12 cellular contexts compared by ENCODE assay signal in genomic region chr15:67124111-67124510, GRCh38. TPM values are rescaled to one million over a fixed set of nuclear protein-coding genes. Genes with fewer than 3 reads are reported as not detected.
DNase-seq lines count a peak whose midpoint lies in the region; ATAC-seq and TF ChIP-seq lines count a peak whose summit lies in the region.
"Had no signal": no experiment of that assay in that cellular context is flagged by ENCODE, and none has a peak within 500 bp of the region (broad histone marks: within the 10 kb centered on the region; RNA-seq: fewer than 3 reads in every experiment).

No MANE protein-coding gene starts in this region.

- peaks cover 75% of the 10 kb centered on the region for H3K4me1 Mint-ChIP-seq in activated CD4-positive, alpha-beta T cell treated with anti-CD3 and anti-CD28 coated beads for 36 hours
- peaks cover 58% of the 10 kb centered on the region for H3K4me1 Mint-ChIP-seq in T-helper 17 cell
- H3K4me1 Mint-ChIP-seq in stimulated activated memory B cell treated with anti-CD40 and anti-IgM and Interleukin-4, amounts not matched to agents 10 μg/mL and 1 μg/mL and 100 μg/mL, for 72 hours, result peaks cover 83% of the 10 kb centered on the region

- POLR2A ChIA-PET in activated CD4-positive, alpha-beta T cell treated with anti-CD3 and anti-CD28 coated beads for 36 hours (lab: Charles Lee), result interaction anchor here (0.7 kb wide), 1 partner anchor 13 kb away, joined by 3 read pairs; no protein-coding TSS in a partner anchor

- no peak overlapping the region for H3K4me2 ChIP-seq in fibroblast of lung (ENCODE audit: extremely low read depth, insufficient read depth, low read length)

- H3K27me3 ChIP-seq in fibroblast of lung (ENCODE audit: control insufficient read depth, insufficient read depth, low read length), result no peaks in the 10 kb centered on the region
- H3K27me3 ChIP-seq in lower lobe of right lung (ENCODE audit: low read depth), result no peaks in the 10 kb centered on the region

- ATAC-seq in activated CD4-positive, alpha-beta T cell treated with anti-CD3 and anti-CD28 coated beads for 36 hours, result no peak
- ATAC-seq in T-helper 17 cell, result no peak
- no peak for ATAC-seq in stimulated activated memory B cell treated with anti-CD40 and anti-IgM and Interleukin-4, amounts not matched to agents 10 μg/mL and 1 μg/mL and 100 μg/mL, for 72 hours
- ATAC-seq in lower lobe of right lung, result no peak

- H3K27ac ChIP-seq in fibroblast of lung (ENCODE audit: insufficient read depth, low read length) (peak overlapping the region; percentile 97), lower lobe of right lung (no peak overlapping the region)

- peaks cover 23% of the 10 kb centered on the region for H3K36me3 Mint-ChIP-seq in activated CD4-positive, alpha-beta T cell treated with anti-CD3 and anti-CD28 coated beads for 36 hours (ENCODE audit: low read depth)
- peaks cover 3% of the 10 kb centered on the region for H3K36me3 Mint-ChIP-seq in T-helper 17 cell (ENCODE audit: low read depth)
- H3K36me3 Mint-ChIP-seq in stimulated activated memory B cell treated with anti-CD40 and anti-IgM and Interleukin-4, amounts not matched to agents 10 μg/mL and 1 μg/mL and 100 μg/mL, for 72 hours, result peaks cover 16% of the 10 kb centered on the region

- peak overlapping the region; percentile 62 for H3K27ac Mint-ChIP-seq in activated CD4-positive, alpha-beta T cell treated with anti-CD3 and anti-CD28 coated beads for 36 hours
- peak overlapping the region; percentile 90 for H3K27ac Mint-ChIP-seq in T-helper 17 cell
- peak overlapping the region; percentile 72 for H3K27ac Mint-ChIP-seq in stimulated activated memory B cell treated with anti-CD40 and anti-IgM and Interleukin-4, amounts not matched to agents 10 μg/mL and 1 μg/mL and 100 μg/mL, for 72 hours

- H3K9me3 Mint-ChIP-seq in activated CD4-positive, alpha-beta T cell treated with anti-CD3 and anti-CD28 coated beads for 36 hours (ENCODE audit: low read depth), result no peaks in the 10 kb centered on the region
- no peaks in the 10 kb centered on the region for H3K9me3 Mint-ChIP-seq in stimulated activated memory B cell treated with anti-CD40 and anti-IgM and Interleukin-4, amounts not matched to agents 10 μg/mL and 1 μg/mL and 100 μg/mL, for 72 hours

- TF ChIP-seq CTCF in fibroblast of lung (conservative IDR thresholded peaks at IDR 0.05 in 1 of 2, IDR thresholded peaks at IDR 0.05 in 1 of 2; ENCODE audit: low read depth in 1 of 2, low read length in 2 of 2), result no peak
- TF ChIP-seq CTCF in lower lobe of right lung (IDR thresholded peaks at IDR 0.05), result no peak

- intact Hi-C loops in activated CD4-positive, alpha-beta T cell treated with anti-CD3 and anti-CD28 coated beads for 36 hours (cut with DNase I, micrococcal nuclease), result no loop called here
- intact Hi-C loops in lower lobe of right lung (cut with DNase I), result no loop called here

- DNase-seq in activated CD4-positive, alpha-beta T cell treated with anti-CD3 and anti-CD28 coated beads for 36 hours, result no peak
- no peak for DNase-seq in activated CD4-positive, alpha-beta T cell treated with anti-CD3 and anti-CD28 coated beads for 4 hours
- DNase-seq in T-helper 17 cell (no peak), fibroblast of lung (ENCODE audit: low read depth in 2 of 2) (no peak), lower lobe of right lung (no peak), NCI-H1436 (lab: John Stamatoyannopoulos, UW) (no peak), putamen (ENCODE audit: low spot score) (no peak)
- DNase-seq: ACHN, substantia nigra, T-helper 9 cell had no signal

- H3K27me3 Mint-ChIP-seq in activated CD4-positive, alpha-beta T cell treated with anti-CD3 and anti-CD28 coated beads for 36 hours, result no peaks in the 10 kb centered on the region
- H3K27me3 Mint-ChIP-seq in T-helper 17 cell, result no peaks in the 10 kb centered on the region
- no peaks in the 10 kb centered on the region for H3K27me3 Mint-ChIP-seq in stimulated activated memory B cell treated with anti-CD40 and anti-IgM and Interleukin-4, amounts not matched to agents 10 μg/mL and 1 μg/mL and 100 μg/mL, for 72 hours

- no peaks in the 10 kb centered on the region for H4K20me1 ChIP-seq in fibroblast of lung (ENCODE audit: control insufficient read depth, extremely low read depth, insufficient read depth, low read length)

- no peaks in the 10 kb centered on the region for H3K9me3 ChIP-seq in T-helper 17 cell (ENCODE audit: control insufficient read depth, low read length, poor library complexity, severe bottlenecking)
- H3K9me3 ChIP-seq in fibroblast of lung (ENCODE audit: control insufficient read depth, insufficient read depth, low read depth, low read length), result no peaks in the 10 kb centered on the region
- H3K9me3 ChIP-seq in lower lobe of right lung, result no peaks in the 10 kb centered on the region

- CTCF ChIA-PET in activated CD4-positive, alpha-beta T cell treated with anti-CD3 and anti-CD28 coated beads for 36 hours (lab: Charles Lee), result interaction anchor here (0.7 to 1.5 kb wide), 5 partner anchors 10 to 132 kb away, joined by 3 to 6 read pairs (median 3); no protein-coding TSS in a partner anchor

- H3K4me3 ChIP-seq in fibroblast of lung (replicated peaks in 1 of 4; ENCODE audit: control extremely low read depth in 1 of 4, insufficient read depth in 1 of 4, low read depth in 3 of 4, low read length in 4 of 4) (no peak overlapping the region), lower lobe of right lung (no peak overlapping the region)
- H3K4me3 ChIP-seq: lung had no signal

- H3K36me3 ChIP-seq in fibroblast of lung (ENCODE audit: control insufficient read depth, insufficient read depth, low read length) (peaks cover 12% of the 10 kb centered on the region), lower lobe of right lung (no peaks in the 10 kb centered on the region)

- no peak overlapping the region for H3K4me3 Mint-ChIP-seq in activated CD4-positive, alpha-beta T cell treated with anti-CD3 and anti-CD28 coated beads for 36 hours
- no peak overlapping the region for H3K4me3 Mint-ChIP-seq in T-helper 17 cell
- H3K4me3 Mint-ChIP-seq in stimulated activated memory B cell treated with anti-CD40 and anti-IgM and Interleukin-4, amounts not matched to agents 10 μg/mL and 1 μg/mL and 100 μg/mL, for 72 hours, result no peak overlapping the region

- peaks cover 68% of the 10 kb centered on the region for H3K4me1 ChIP-seq in fibroblast of lung (ENCODE audit: control insufficient read depth, extremely low read depth, insufficient read depth, low read length)
- peaks cover 63% of the 10 kb centered on the region for H3K4me1 ChIP-seq in lower lobe of right lung

- H3K9ac ChIP-seq in fibroblast of lung (ENCODE audit: insufficient read depth, low read length), result no peak overlapping the region

- peaks cover 83% of the 10 kb centered on the region for H3K79me2 ChIP-seq in fibroblast of lung (ENCODE audit: control insufficient read depth, insufficient read depth, low read length)

- H2AFZ ChIP-seq in fibroblast of lung (ENCODE audit: low read length), result no peak overlapping the region

RNA-seq across cellular contexts. Expression of gene SMAD3, which starts 58.7 kb away (rescaled TPM):
- total RNA-seq in activated CD4-positive, alpha-beta T cell treated with anti-CD3 and anti-CD28 coated beads for 36 hours, result 10 to 100 TPM; 33.7 to 40.8 TPM
- total RNA-seq in T-helper 17 cell (10 to 100 TPM; 79.8 to 82.9 TPM), fibroblast of lung (48.8 and 69.9 TPM in 2 replicates), lower lobe of right lung (25.7 TPM)
- 173 and 210 TPM in 2 replicates for polyA plus RNA-seq in fibroblast of lung
- polyA plus RNA-seq in fibroblast of lung (2012), result 201 and 211 TPM in 2 replicates
- polyA minus RNA-seq in fibroblast of lung (ENCODE audit: low replicate concordance), result 738 and 1,027 TPM in 2 replicates
